ENCODE assay signal across 9 cellular contexts in the genomic region with DNA sequence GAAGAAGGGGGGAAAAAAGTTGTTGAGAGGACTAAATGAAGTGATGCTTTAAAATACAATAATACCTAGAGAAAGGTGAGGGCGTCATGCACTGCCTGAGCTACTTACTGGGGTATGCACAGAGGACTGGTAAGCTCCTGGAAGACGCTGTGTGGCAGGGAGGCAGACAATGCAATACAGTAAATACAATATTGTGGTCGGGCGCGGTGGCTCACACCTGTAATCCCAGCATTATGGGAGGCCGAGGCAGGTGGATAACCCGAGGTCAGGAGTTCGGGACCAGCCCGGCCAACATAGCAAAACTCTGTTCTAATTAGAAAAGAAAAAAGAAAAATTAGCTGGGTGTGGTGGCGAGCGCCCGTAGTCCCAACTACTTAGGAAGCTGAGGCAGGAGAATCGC. TPM values are rescaled to one million over a fixed set of nuclear protein-coding genes. Genes with fewer than 3 reads are reported as not detected.
A peak's percentile ranks its signal among the peaks of the same experiment; 100 is the strongest.
DNase-seq lines count a peak whose midpoint lies in the region; ATAC-seq, FAIRE-seq and TF ChIP-seq lines count a peak whose summit lies in the region.
"Had no signal": no experiment of that assay in that cellular context is flagged by ENCODE, and none has a peak within 500 bp of the region (broad histone marks: within the 10 kb centered on the region; RNA-seq: fewer than 3 reads in every experiment).

No MANE protein-coding gene starts in this region.

- no peaks in the 10 kb centered on the region for H3F3A ChIP-seq in MM.1S (ENCODE audit: insufficient read depth, low read length)

- no peak overlapping the region for H2BK5ac ChIP-seq in H1 (ENCODE audit: low read depth, low read length)

- no peak for TF ChIP-seq POLR2A in H1 (IDR thresholded peaks at IDR 0.05; ENCODE audit: control extremely low read depth in 1 of 2, low read depth in 2 of 2, low read length in 2 of 2)

- H3K27me3 Mint-ChIP-seq in neural crest cell (ENCODE audit: low read depth), result peaks cover 46% of the 10 kb centered on the region

- peaks cover 10% of the 10 kb centered on the region; the same call in 1 of the 2 replicates for H3K23me2 ChIP-seq in H1 (ENCODE audit: low read depth, low read length)

- H3K27ac Mint-ChIP-seq in neural crest cell (ENCODE audit: unreplicated experiment), result no peak overlapping the region

- H3K4me3 ChIP-seq in AG09309 (ENCODE audit: control insufficient read depth, low read depth, low read length) (peak overlapping the region; percentile 35), MM.1S (ENCODE audit: low read length) (peak overlapping the region; percentile 75), H1 (ENCODE audit: extremely low read depth in 1 of 4, insufficient read depth in 2 of 4, low read depth in 3 of 4, low read length in 4 of 4) (peak overlapping the region; percentile 55 to 91 (median 68))

- no peak overlapping the region for H2AK5ac ChIP-seq in H1 (ENCODE audit: low read depth, low read length)

- H3K18ac ChIP-seq in H1 (ENCODE audit: extremely low read depth, low read length), result no peak overlapping the region

- no peaks in the 10 kb centered on the region for H3K9me3 ChIP-seq in MM.1S (replicated peaks; ENCODE audit: insufficient read depth, low read length)
- H3K9me3 ChIP-seq in H1 (ENCODE audit: insufficient read depth in 2 of 2, low read depth in 1 of 2, low read length in 1 of 2), result no peaks in the 10 kb centered on the region

- no peak for TF ChIP-seq EP300 in H1 (IDR thresholded peaks at IDR 0.05; ENCODE audit: borderline replicate concordance in 1 of 2, low read depth in 2 of 2, low read length in 2 of 2)

- H3K4me1 ChIP-seq in MM.1S (ENCODE audit: low read length) (peaks cover 14% of the 10 kb centered on the region; the same call in 1 of the 2 replicates), H1 (replicated peaks in 1 of 4; ENCODE audit: control insufficient read depth in 3 of 4, insufficient read depth in 4 of 4, low read length in 3 of 4) (peaks cover 0 to 3% (median 2%) of the 10 kb centered on the region in 4 experiments; a peak in 4 of 7 replicates)

- H3K14ac ChIP-seq in H1 (ENCODE audit: insufficient read length), result no peak overlapping the region

- peak overlapping the region; percentile 87 for H3K4me3 Mint-ChIP-seq in neural crest cell

- H3K27me3 ChIP-seq in MM.1S (replicated peaks; ENCODE audit: insufficient read depth, low read length) (no peaks in the 10 kb centered on the region), H1 (replicated peaks in 1 of 4; ENCODE audit: control insufficient read depth in 3 of 4, extremely low read depth in 1 of 4, insufficient read depth in 3 of 4, low read length in 3 of 4) (peaks cover 0 to 35% (median 18%) of the 10 kb centered on the region in 4 experiments; a peak in 6 of 7 replicates)

- H3K4me2 ChIP-seq in MM.1S (ENCODE audit: low read depth, low read length) (peak overlapping the region; percentile 99), H1 (ENCODE audit: insufficient read depth in 1 of 2, low read depth in 2 of 2, low read length in 2 of 2) (peak overlapping the region; percentile 83 to 91)

- no peak overlapping the region for H4K5ac ChIP-seq in H1 (ENCODE audit: insufficient read length, low read depth, low read length)

- ATAC-seq in GM21390 (IDR thresholded peaks at IDR 0.05; ENCODE audit: unreplicated experiment) (no peak), GM19324 (IDR thresholded peaks at IDR 0.05; ENCODE audit: low FRiP score, unreplicated experiment) (no peak)

- H3K56ac ChIP-seq in H1 (replicated peaks; ENCODE audit: insufficient read length, low read depth, low read length), result no peak overlapping the region

- H3K9me3 Mint-ChIP-seq in neural crest cell, result no peaks in the 10 kb centered on the region

- no peak overlapping the region for H3K4ac ChIP-seq in H1 (replicated peaks; ENCODE audit: insufficient read length, low read depth, low read length)

- H3K4me1 Mint-ChIP-seq in neural crest cell, result peaks cover 23% of the 10 kb centered on the region

- WGBS in H1 (ENCODE audit: extremely low coverage in 1 of 2, insufficient coverage in 1 of 2, insufficient read length in 1 of 2, insufficient replicate concordance in 2 of 2, low coverage in 1 of 2, low lambda C conversion rate in 2 of 2, missing lambda C conversion rate in 1 of 2), 2 experiments, result 54% methylated on average over 10 of the region's 13 CpGs; no CpG with 5 or more reads in 1 of the 2 experiments

- H3K79me2 ChIP-seq in MM.1S (ENCODE audit: low read length) (no peaks in the 10 kb centered on the region), H1 (ENCODE audit: control insufficient read depth in 1 of 2, insufficient read depth in 2 of 2, low read length in 2 of 2) (no peaks in the 10 kb centered on the region)

- H2BK12ac ChIP-seq in H1 (ENCODE audit: low read depth, low read length), result 0 out of 2 replicates have a peak overlapping the region, but pooled peaks have one; percentile 50

- H3K36me3 ChIP-seq in MM.1S (replicated peaks; ENCODE audit: insufficient read depth, low read length) (no peaks in the 10 kb centered on the region), H1 (ENCODE audit: control insufficient read depth in 2 of 4, insufficient read depth in 4 of 4, low read length in 3 of 4) (no peaks in the 10 kb centered on the region)

- H3K27ac ChIP-seq in MM.1S (ENCODE audit: low read length) (no peak overlapping the region), H1 (ENCODE audit: low read depth, low read length) (no peak overlapping the region)

- no peak overlapping the region for H2BK120ac ChIP-seq in H1 (replicated peaks; ENCODE audit: low read depth, low read length)

- H2AFZ ChIP-seq in MM.1S (ENCODE audit: low read length) (peak overlapping the region; percentile 96), H1 (ENCODE audit: low read length) (peak overlapping the region; percentile 72; the same call in 1 of the 2 replicates)

- TF ChIP-seq CTCF in AG09309 (IDR thresholded peaks at IDR 0.05; ENCODE audit: control insufficient read depth, insufficient read depth, low read depth, low read length, missing control alignments) (no peak), MM.1S (IDR thresholded peaks at IDR 0.05; ENCODE audit: low read length) (no peak), H1 (IDR thresholded peaks at IDR 0.05; ENCODE audit: control extremely low read depth in 1 of 3, insufficient read depth in 1 of 3, low read depth in 1 of 3, low read length in 3 of 3) (no peak), neural crest cell (conservative IDR thresholded peaks at IDR 0.05) (no peak)

- no peak for FAIRE-seq in H1 (lab: Jason Lieb, UNC)
- FAIRE-seq: endometrium had no signal

- no peaks in the 10 kb centered on the region for H3K36me3 Mint-ChIP-seq in neural crest cell (ENCODE audit: low read depth)

- no peaks in the 10 kb centered on the region for H3K79me1 ChIP-seq in H1 (ENCODE audit: low read depth, low read length)

- POLR2A ChIA-PET in H1 (lab: Charles Lee; ENCODE audit: partially characterized antibody), result no interaction called here

- CTCF ChIA-PET in H1 (lab: Charles Lee; ENCODE audit: partially characterized antibody), result interaction anchor here (0.7 to 3.6 kb wide), 2 partner anchors 10 to 14 kb away, joined by 3 to 22 read pairs; no protein-coding TSS in a partner anchor

- H4K91ac ChIP-seq in H1 (replicated peaks; ENCODE audit: insufficient read length, low read length), result no peak overlapping the region

- H3K9me2 ChIP-seq in MM.1S (replicated peaks; ENCODE audit: insufficient read depth, low read length), result no peaks in the 10 kb centered on the region

- H3K9ac ChIP-seq in MM.1S (ENCODE audit: low read length), result peak overlapping the region; percentile 49; the same call in 1 of the 2 replicates
- no peak overlapping the region for H3K9ac ChIP-seq in H1 (replicated peaks in 1 of 4; ENCODE audit: extremely low read depth in 1 of 4, low read depth in 3 of 4, low read length in 3 of 4)

- no peak for TF ChIP-seq RAD21 in H1 (IDR thresholded peaks at IDR 0.05 in 1 of 2, conservative IDR thresholded peaks at IDR 0.05 in 1 of 2; ENCODE audit: low read depth in 2 of 2, low read length in 2 of 2)

- H3K23ac ChIP-seq in H1 (ENCODE audit: insufficient read length), result no peak overlapping the region

- DNase-seq in AG09309 (ENCODE audit: low read depth) (no peak), MM.1S (no peak), H1 (ENCODE audit: low read depth in 1 of 2, low spot score in 2 of 2) (no peak), neural crest cell (ENCODE audit: low read depth, low spot score) (no peak), NCI-H128 (lab: John Stamatoyannopoulos, UW; ENCODE audit: unreplicated experiment) (no peak), Ammon's horn (ENCODE audit: low spot score) (no peak)

- H4K8ac ChIP-seq in H1 (ENCODE audit: extremely low read depth, insufficient read depth, low read length), result no peak overlapping the region

- H2BK20ac ChIP-seq in H1 (ENCODE audit: low read length), result no peak overlapping the region

- H2BK15ac ChIP-seq in H1 (ENCODE audit: low read length), result no peak overlapping the region

- H4K20me1 ChIP-seq in MM.1S (ENCODE audit: insufficient read depth, low read length), result no peaks in the 10 kb centered on the region
- no peaks in the 10 kb centered on the region for H4K20me1 ChIP-seq in H1 (replicated peaks in 1 of 2; ENCODE audit: control insufficient read depth in 1 of 2, insufficient read depth in 2 of 2, low read length in 2 of 2)

TF ChIP-seq in H1, 55 proteins besides CTCF, POLR2A, EP300 and RAD21:
- TF ChIP-seq SIX5 (IDR thresholded peaks at IDR 0.05; ENCODE audit: low read depth, low read length) (no peak), SIN3A (conservative IDR thresholded peaks at IDR 0.05 in 1 of 2, IDR thresholded peaks at IDR 0.05 in 1 of 2; ENCODE audit: low read depth in 1 of 2, low read length in 2 of 2) (no peak)

RNA-seq across cellular contexts. Expression of a gene that starts 0.7 kb away (rescaled TPM):
- total RNA-seq in H1 (2021; fragmentation: NEBNext Ultra II Directional; extraction: Animal tissue kit (Norgen Biotek cat#: 25700)), result 9.1 TPM in 2 replicates
- 1.1 and 1.3 TPM in 2 replicates for polyA plus RNA-seq in H1 (2011; rRNA removed)
- 2.4 TPM for polyA plus RNA-seq in H1 (2011; cell fraction: cytosol; rRNA removed)
- polyA plus RNA-seq in H1 (2011; cell fraction: nucleus; rRNA removed), result 2.9 TPM
- 2.4 to 3.3 TPM (median 2.7 TPM) in 4 replicates for polyA plus RNA-seq in H1 (2012, experiment 1 of 2)
- polyA plus RNA-seq in H1 (2012, experiment 2 of 2), result 0.09 TPM
- 12.3 TPM for polyA plus RNA-seq in H1 (2013, experiment 1 of 2)
- polyA plus RNA-seq in H1 (2013, experiment 2 of 2), result 11.8 TPM
- polyA minus RNA-seq in H1 (2011; rRNA and poly(A)+ RNA removed), result 2.9 and 4.1 TPM in 2 replicates
- 2.5 TPM for polyA minus RNA-seq in H1 (2011; cell fraction: cytosol; rRNA and poly(A)+ RNA removed)
- 11.5 TPM for polyA minus RNA-seq in H1 (2011; cell fraction: nucleus; rRNA and poly(A)+ RNA removed)
- total RNA-seq in neural crest cell, result 6.8 and 7.3 TPM in 2 replicates

RNA-seq across cellular contexts. Expression of a gene that starts 43.6 kb away (rescaled TPM):
- total RNA-seq in H1 (2021; fragmentation: NEBNext Ultra II Directional; extraction: Animal tissue kit (Norgen Biotek cat#: 25700)), result not detected in 2 replicates
- polyA plus RNA-seq in H1 (2011; rRNA removed), result not detected in 2 replicates
- not detected for polyA plus RNA-seq in H1 (2011; cell fraction: cytosol; rRNA removed)
- not detected for polyA plus RNA-seq in H1 (2011; cell fraction: nucleus; rRNA removed)
- polyA plus RNA-seq in H1 (2012, experiment 1 of 2), result not detected in 4 replicates
- polyA plus RNA-seq in H1 (2012, experiment 2 of 2), result not detected
- polyA plus RNA-seq in H1 (2013, experiment 1 of 2), result not detected
- polyA plus RNA-seq in H1 (2013, experiment 2 of 2), result not detected
- polyA minus RNA-seq in H1 (2011; rRNA and poly(A)+ RNA removed), result not detected in 2 replicates
- not detected for polyA minus RNA-seq in H1 (2011; cell fraction: cytosol; rRNA and poly(A)+ RNA removed)
- not detected for polyA minus RNA-seq in H1 (2011; cell fraction: nucleus; rRNA and poly(A)+ RNA removed)
- total RNA-seq in neural crest cell, result not detected in 2 replicates
